8 cellular contexts compared by ENCODE assay signal in genomic region chr18:33231474-33232317, GRCh38.
DNase-seq lines count a peak whose midpoint lies in the region; ATAC-seq and TF ChIP-seq lines count a peak whose summit lies in the region.

No MANE protein-coding gene starts in this region.

- H3K4me1 Mint-ChIP-seq in activated CD4-positive, alpha-beta memory T cell treated with anti-CD3 and anti-CD28 coated beads for 36 hours (ENCODE audit: low read depth): no peaks in the 10 kb centered on the region

- H3K27me3 ChIP-seq in neural cell (ENCODE audit: insufficient read depth, low read depth, low read length): no peaks in the 10 kb centered on the region
- no peaks in the 10 kb centered on the region for H3K27me3 ChIP-seq in vagina

- intact Hi-C loops in activated CD4-positive, alpha-beta memory T cell treated with anti-CD3 and anti-CD28 coated beads for 36 hours (cut with micrococcal nuclease): loop anchor here (2.0 to 5.0 kb wide), 2 partner anchors 529 to 1091 kb away; no protein-coding TSS in a partner anchor
- intact Hi-C loops in vagina (cut with DNase I): no loop called here

- H3K4me3 Mint-ChIP-seq in activated CD4-positive, alpha-beta memory T cell treated with anti-CD3 and anti-CD28 coated beads for 36 hours: no peak overlapping the region

- CTCF ChIA-PET in activated CD4-positive, alpha-beta memory T cell treated with anti-CD3 and anti-CD28 coated beads for 36 hours (lab: Charles Lee): interaction anchor here (0.5 to 1.9 kb wide), 9 partner anchors 10 to 1556 kb away, joined by 3 to 7 read pairs (median 3); no protein-coding TSS in a partner anchor

- ATAC-seq in GM19455 (IDR thresholded peaks at IDR 0.05; ENCODE audit: unreplicated experiment) (peak; percentile 92), HG03460 (IDR thresholded peaks at IDR 0.05; ENCODE audit: unreplicated experiment) (peak; percentile 96)

- no peak overlapping the region for H3K4me3 ChIP-seq in fibroblast of pulmonary artery (replicated peaks; ENCODE audit: low read depth, low read length)
- H3K4me3 ChIP-seq in neural cell (ENCODE audit: low read length): no peak overlapping the region
- H3K4me3 ChIP-seq in vagina: no peak overlapping the region

- no peak for TF ChIP-seq POLR2A in vagina (IDR thresholded peaks at IDR 0.05)

- H3K36me3 Mint-ChIP-seq in activated CD4-positive, alpha-beta memory T cell treated with anti-CD3 and anti-CD28 coated beads for 36 hours: no peaks in the 10 kb centered on the region

- peak; percentile 93 for TF ChIP-seq RAD21 in neural cell (conservative IDR thresholded peaks at IDR 0.05)

- POLR2A ChIA-PET in activated CD4-positive, alpha-beta memory T cell treated with anti-CD3 and anti-CD28 coated beads for 36 hours (lab: Charles Lee): no interaction called here

- H3K36me3 ChIP-seq in neural cell (ENCODE audit: insufficient read depth, low read length) (no peaks in the 10 kb centered on the region), vagina (no peaks in the 10 kb centered on the region)

- no peaks in the 10 kb centered on the region for H4K20me1 ChIP-seq in neural cell (ENCODE audit: insufficient read depth)

- H3K9me3 ChIP-seq in neural cell (ENCODE audit: low read length) (no peaks in the 10 kb centered on the region), vagina (no peaks in the 10 kb centered on the region)

- TF ChIP-seq CTCF in fibroblast of pulmonary artery (IDR thresholded peaks at IDR 0.05; ENCODE audit: low read length, missing control alignments) (peak; percentile 99), neural cell (IDR thresholded peaks at IDR 0.05; ENCODE audit: poor library complexity, severe bottlenecking) (peak; percentile 96), vagina (IDR thresholded peaks at IDR 0.05) (peak; percentile 32 to 87 (median 69))

- no peak overlapping the region for H3K9ac ChIP-seq in neural cell (ENCODE audit: low read length)

- H3K4me2 ChIP-seq in neural cell (ENCODE audit: low read length): no peak overlapping the region

- no peaks in the 10 kb centered on the region for H3F3A ChIP-seq in neural cell (ENCODE audit: insufficient read depth, low read length, poor library complexity, severe bottlenecking)

- no peaks in the 10 kb centered on the region for H3K27me3 Mint-ChIP-seq in activated CD4-positive, alpha-beta memory T cell treated with anti-CD3 and anti-CD28 coated beads for 36 hours

- peak; percentile 80 for DNase-seq in DMS79 treated with DMSO at 0.1 percent for 48 hours (lab: John Stamatoyannopoulos, UW)
- peak; percentile 6 for DNase-seq in NCI-H446 treated with DMSO at 0.1 percent for 48 hours (lab: John Stamatoyannopoulos, UW)
- peak; percentile 61 for DNase-seq in activated CD4-positive, alpha-beta memory T cell treated with anti-CD3 and anti-CD28 coated beads for 36 hours
- peak; percentile 76 for DNase-seq in fibroblast of pulmonary artery (ENCODE audit: low read depth)
- DNase-seq in vagina (ENCODE audit: extremely low spot score in 2 of 2): no peak

- H2AFZ ChIP-seq in neural cell (ENCODE audit: low read depth, low read length): no peak overlapping the region

- H3K79me2 ChIP-seq in neural cell (replicated peaks; ENCODE audit: insufficient read depth, low read length): no peaks in the 10 kb centered on the region

- TF ChIP-seq EP300 in neural cell (conservative IDR thresholded peaks at IDR 0.05; ENCODE audit: poor library complexity, severe bottlenecking): no peak

- H3K27ac Mint-ChIP-seq in activated CD4-positive, alpha-beta memory T cell treated with anti-CD3 and anti-CD28 coated beads for 36 hours: no peak overlapping the region

- no peaks in the 10 kb centered on the region for H3K4me1 ChIP-seq in vagina

- no peaks in the 10 kb centered on the region for H3K9me3 Mint-ChIP-seq in activated CD4-positive, alpha-beta memory T cell treated with anti-CD3 and anti-CD28 coated beads for 36 hours

- H3K9me2 ChIP-seq in neural cell (ENCODE audit: insufficient read depth, low read length): no peaks in the 10 kb centered on the region

- H3K27ac ChIP-seq in neural cell (ENCODE audit: low read length) (no peak overlapping the region), vagina (no peak overlapping the region)

TF ChIP-seq in neural cell, 6 proteins besides CTCF, POLR2A, EP300 and RAD21:
- TF ChIP-seq POLR2AphosphoS5 (IDR thresholded peaks at IDR 0.05) (no peak), TAF1 (IDR thresholded peaks at IDR 0.05; ENCODE audit: low read depth) (no peak), SMC3 (conservative IDR thresholded peaks at IDR 0.05; ENCODE audit: poor library complexity) (peak; percentile 92), REST (IDR thresholded peaks at IDR 0.05; ENCODE audit: borderline replicate concordance) (no peak)

Comparison
In these comparisons a context has a peak if more than half of its experiments do, and no peak if none do; other contexts are left out.
1. DNase-seq: peak in DMS79 treated with DMSO at 0.1 percent for 48 hours (single experiment), NCI-H446 treated with DMSO at 0.1 percent for 48 hours (single experiment), activated CD4-positive, alpha-beta memory T cell treated with anti-CD3 and anti-CD28 coated beads for 36 hours (single experiment) and fibroblast of pulmonary artery (single experiment); none in vagina (0 of 2).
2. Peak in every context shown above with its lines, with median percentiles within 50 percentile points of each other: CTCF ChIP-seq.